1 cellular context compared by ENCODE assay signal in genomic region chr3:134366928-134367352, GRCh38.
TF ChIP-seq lines count a peak whose summit lies in the region.

No MANE protein-coding gene starts in this region.

TF ChIP-seq in A549, 52 proteins besides CTCF, POLR2A, EP300 and RAD21 (continued from another document):
- TF ChIP-seq PBX3 (IDR thresholded peaks at IDR 0.05) (no peak), JUNB (IDR thresholded peaks at IDR 0.05) (no peak), ZC3H11A (IDR thresholded peaks at IDR 0.05) (no peak), BHLHE40 (IDR thresholded peaks at IDR 0.05; ENCODE audit: low read depth, low read length) (no peak), MAZ (IDR thresholded peaks at IDR 0.05; ENCODE audit: borderline replicate concordance, low read depth, low read length) (no peak), SREBF2 (IDR thresholded peaks at IDR 0.05) (no peak), HOXB13 (CRISPR knock-in tag; IDR thresholded peaks at IDR 0.05; ENCODE audit: low read depth) (no peak), E2F6 (IDR thresholded peaks at IDR 0.05; ENCODE audit: borderline replicate concordance, low read depth) (no peak), NPAS2 (CRISPR knock-in tag; IDR thresholded peaks at IDR 0.05; ENCODE audit: borderline replicate concordance) (no peak), CBX2 (IDR thresholded peaks at IDR 0.05; ENCODE audit: borderline replicate concordance, low read depth) (no peak), ELK1 (IDR thresholded peaks at IDR 0.05; ENCODE audit: low read depth, low read length) (no peak), ZNF302 (CRISPR knock-in tag; IDR thresholded peaks at IDR 0.05) (no peak)
